ENCODE assay signal across 18 cellular contexts in the genomic region with DNA sequence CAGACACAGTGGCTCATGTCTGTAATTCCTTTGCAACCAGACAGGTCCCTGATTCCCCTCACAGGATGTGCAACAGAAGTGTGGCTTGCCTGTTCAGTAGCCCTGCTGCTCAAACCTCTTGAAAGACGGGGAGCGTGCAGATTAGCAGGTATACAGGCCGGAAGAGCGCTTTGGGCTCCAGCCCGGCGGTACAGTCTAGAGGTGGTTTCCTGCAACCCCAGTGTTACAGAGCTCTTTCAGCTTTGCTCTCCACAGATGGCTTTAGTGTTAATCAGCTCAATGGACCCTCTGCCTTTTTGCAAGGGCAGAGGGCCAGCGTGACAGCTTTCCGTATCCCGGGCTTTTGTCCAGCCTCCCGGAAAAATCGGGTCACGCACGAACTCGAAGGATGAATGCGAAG.
DNase-seq lines count a peak whose midpoint lies in the region; ATAC-seq and TF ChIP-seq lines count a peak whose summit lies in the region.
"Had no signal": no experiment of that assay in that cellular context is flagged by ENCODE, and none has a peak within 500 bp of the region (broad histone marks: within the 10 kb centered on the region; RNA-seq: fewer than 3 reads in every experiment).

No MANE protein-coding gene starts in this region.

- no peaks in the 10 kb centered on the region for H3K9me3 ChIP-seq in CD4-positive, alpha-beta T cell (ENCODE audit: control insufficient read depth, low read length)

- intact Hi-C loops in CD4-positive, alpha-beta T cell (cut with DNase I, micrococcal nuclease), result no loop called here
- intact Hi-C loops in posterior cingulate gyrus (cut with DNase I), result no loop called here

- H3K27me3 Mint-ChIP-seq in CD4-positive, alpha-beta T cell, result peaks cover 6% of the 10 kb centered on the region
- peaks cover 12% of the 10 kb centered on the region for H3K27me3 Mint-ChIP-seq in activated T-helper 17 cell treated with anti-CD3 and anti-CD28 coated beads, Interleukin-2, amount 50 U/mL, for 72 hours

- no peaks in the 10 kb centered on the region for H3K4me1 Mint-ChIP-seq in CD4-positive, alpha-beta T cell (ENCODE audit: low read depth)
- no peaks in the 10 kb centered on the region for H3K4me1 Mint-ChIP-seq in activated T-helper 17 cell treated with anti-CD3 and anti-CD28 coated beads, Interleukin-2, amount 50 U/mL, for 72 hours

- no peak for DNase-seq in CD4-positive, alpha-beta T cell
- DNase-seq in SW480 (ENCODE audit: low spot score), result no peak
- DNase-seq in posterior cingulate gyrus, result no peak
- DNase-seq in activated T-cell treated with anti-CD3 and anti-CD28 coated beads, Interleukin-2, amount 50 U/mL, for 48 hours, result no peak
- DNase-seq in NCI-H146 (lab: John Stamatoyannopoulos, UW), result no peak
- DNase-seq: heart right ventricle, MM.1S, NCI-H2081, occipital lobe had no signal

- CTCF ChIA-PET in CD4-positive, alpha-beta T cell (lab: Charles Lee), result no interaction called here

- peak; percentile 29 for ATAC-seq in CD4-positive, alpha-beta T cell (ENCODE audit: poor library complexity)
- ATAC-seq in GM18909 (IDR thresholded peaks at IDR 0.05; ENCODE audit: poor library complexity, unreplicated experiment) (peak; percentile 79), HG02884 (IDR thresholded peaks at IDR 0.05; ENCODE audit: unreplicated experiment) (peak; percentile 75)
- ATAC-seq in activated T-helper 17 cell treated with anti-CD3 and anti-CD28 coated beads, Interleukin-2, amount 50 U/mL, for 72 hours (replicated peaks), result peak; percentile 59
- ATAC-seq: esophagus mucosa; heart right ventricle; stimulated activated memory B cell treated with anti-CD40 and anti-IgM and Interleukin-4, amounts not matched to agents 10 μg/mL and 1 μg/mL and 100 μg/mL, for 72 hours had no signal

- no peak for TF ChIP-seq CTCF in CD4-positive, alpha-beta T cell (IDR thresholded peaks at IDR 0.05)

- POLR2A ChIA-PET in CD4-positive, alpha-beta T cell (lab: Charles Lee), result no interaction called here

- no peaks in the 10 kb centered on the region for H3K36me3 Mint-ChIP-seq in CD4-positive, alpha-beta T cell (ENCODE audit: low read depth)
- H3K36me3 Mint-ChIP-seq in activated T-helper 17 cell treated with anti-CD3 and anti-CD28 coated beads, Interleukin-2, amount 50 U/mL, for 72 hours (ENCODE audit: low read depth), result no peaks in the 10 kb centered on the region
- H3K36me3 Mint-ChIP-seq: mesothelial cell of epicardium; stimulated activated memory B cell treated with anti-CD40 and anti-IgM and Interleukin-4, amounts not matched to agents 10 μg/mL and 1 μg/mL and 100 μg/mL, for 72 hours; type B pancreatic cell had no signal

- no peak overlapping the region for H3K27ac ChIP-seq in CD4-positive, alpha-beta T cell (ENCODE audit: low read depth, low read length)
- H3K27ac ChIP-seq: heart right ventricle had no signal

- no peaks in the 10 kb centered on the region for H3K27me3 ChIP-seq in CD4-positive, alpha-beta T cell (ENCODE audit: control insufficient read depth, insufficient read depth, low read length)

- H3K4me3 Mint-ChIP-seq in CD4-positive, alpha-beta T cell, result no peak overlapping the region
- H3K4me3 Mint-ChIP-seq in activated T-helper 17 cell treated with anti-CD3 and anti-CD28 coated beads, Interleukin-2, amount 50 U/mL, for 72 hours, result no peak overlapping the region
- H3K4me3 Mint-ChIP-seq: dendritic cell treated with granulocyte-macrophage colony-stimulating factor and Interleukin-4, amounts not matched to agents 40 ng/mL and 50 ng/mL, for 4 days; mesothelial cell of epicardium; stimulated activated memory B cell treated with anti-CD40 and anti-IgM and Interleukin-4, amounts not matched to agents 10 μg/mL and 1 μg/mL and 100 μg/mL, for 72 hours; type B pancreatic cell had no signal

- H3K27ac Mint-ChIP-seq in CD4-positive, alpha-beta T cell, result no peak overlapping the region
- H3K27ac Mint-ChIP-seq in activated T-helper 17 cell treated with anti-CD3 and anti-CD28 coated beads, Interleukin-2, amount 50 U/mL, for 72 hours, result no peak overlapping the region
- H3K27ac Mint-ChIP-seq: activated T-helper 2 cell treated with anti-CD3 and anti-CD28 coated beads, Interferon-gamma antibody, Interleukin-2, Interleukin-4, amounts not matched to agents 10 μg/mL and 5 μg/mL and 100 μg/mL, durations not matched to agents 14 hours and 24 hours and 36 hours; dendritic cell treated with granulocyte-macrophage colony-stimulating factor and Interleukin-4, amounts not matched to agents 40 ng/mL and 50 ng/mL, for 4 days; mesothelial cell of epicardium; stimulated activated memory B cell treated with anti-CD40 and anti-IgM and Interleukin-4, amounts not matched to agents 10 μg/mL and 1 μg/mL and 100 μg/mL, for 72 hours; type B pancreatic cell had no signal

- H3K9me3 Mint-ChIP-seq in CD4-positive, alpha-beta T cell, result no peaks in the 10 kb centered on the region
- H3K9me3 Mint-ChIP-seq in activated T-helper 17 cell treated with anti-CD3 and anti-CD28 coated beads, Interleukin-2, amount 50 U/mL, for 72 hours, result no peaks in the 10 kb centered on the region
- H3K9me3 Mint-ChIP-seq: activated T-helper 2 cell treated with anti-CD3 and anti-CD28 coated beads, Interferon-gamma antibody, Interleukin-2, Interleukin-4, amounts not matched to agents 10 μg/mL and 5 μg/mL and 100 μg/mL, durations not matched to agents 14 hours and 24 hours and 36 hours; dendritic cell treated with granulocyte-macrophage colony-stimulating factor and Interleukin-4, amounts not matched to agents 40 ng/mL and 50 ng/mL, for 4 days; mesothelial cell of epicardium; stimulated activated memory B cell treated with anti-CD40 and anti-IgM and Interleukin-4, amounts not matched to agents 10 μg/mL and 1 μg/mL and 100 μg/mL, for 72 hours; type B pancreatic cell had no signal

Comparison
In these comparisons a context has a peak if more than half of its experiments do, and no peak if none do; other contexts are left out.
1. ATAC-seq: peak in every context shown above with its lines; median percentile 79 in GM18909; 75 in HG02884; 59 in activated T-helper 17 cell treated with anti-CD3 and anti-CD28 coated beads, Interleukin-2, amount 50 U/mL, for 72 hours; 29 in CD4-positive, alpha-beta T cell.